1 cellular context compared by ENCODE assay signal in the genomic region with DNA sequence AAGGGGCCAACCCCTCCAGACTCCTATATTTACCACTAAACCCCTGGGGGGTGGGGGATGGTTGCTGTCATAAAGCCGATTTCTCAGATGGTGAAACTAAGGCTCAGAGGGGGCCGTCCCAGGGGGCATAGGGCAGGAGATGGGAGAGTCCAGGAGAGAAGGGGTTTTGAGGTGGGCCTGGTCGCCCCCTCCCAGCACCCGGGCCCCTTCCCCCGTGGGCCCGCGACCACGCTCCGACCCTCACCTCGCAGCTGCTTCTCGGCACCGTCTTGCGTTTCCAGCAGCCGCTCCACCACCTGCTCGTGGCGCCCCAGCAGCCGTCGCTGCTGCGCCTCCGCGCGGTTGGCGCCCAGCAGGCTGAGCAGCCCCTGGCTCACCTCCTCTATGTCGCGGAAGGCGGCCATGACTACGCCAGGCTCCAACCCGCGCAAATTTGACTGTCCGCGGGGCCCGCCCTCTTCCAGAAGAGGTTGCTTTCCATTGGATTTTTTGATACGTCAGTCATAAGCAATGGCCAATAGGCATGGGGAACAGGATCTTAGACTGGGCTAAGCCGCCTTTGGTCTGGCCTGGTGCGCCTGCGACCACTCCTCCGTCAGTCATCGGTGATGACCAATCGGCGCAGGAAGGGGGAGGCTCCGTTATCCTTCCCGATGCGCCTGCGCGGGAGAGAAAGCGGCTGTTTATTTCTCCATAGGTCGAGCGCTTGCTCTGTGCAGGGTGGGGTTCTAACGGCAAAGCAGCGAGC.
A peak's percentile ranks its signal among the peaks of the same experiment; 100 is the strongest.
TF ChIP-seq lines count a peak whose summit lies in the region.

A gene with protein sequence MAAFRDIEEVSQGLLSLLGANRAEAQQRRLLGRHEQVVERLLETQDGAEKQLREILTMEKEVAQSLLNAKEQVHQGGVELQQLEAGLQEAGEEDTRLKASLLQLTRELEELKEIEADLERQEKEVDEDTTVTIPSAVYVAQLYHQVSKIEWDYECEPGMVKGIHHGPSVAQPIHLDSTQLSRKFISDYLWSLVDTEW (minus strand): TSS at position 410 of the 748 bp plus-strand sequence. CDS start 6 bp downstream, at position 404.

TF ChIP-seq in HepG2, 621 proteins besides CTCF, POLR2A, EP300 and RAD21 (continued from another document and continues in another):
- TF ChIP-seq ZNF12 (CRISPR knock-in tag; IDR thresholded peaks at IDR 0.05) (no peak), SETDB1 (CRISPR knock-in tag; IDR thresholded peaks at IDR 0.05; ENCODE audit: borderline replicate concordance) (no peak), ZNF234 (CRISPR knock-in tag; conservative IDR thresholded peaks at IDR 0.05) (no peak), ZNF605 (CRISPR knock-in tag; IDR thresholded peaks at IDR 0.05) (peak; percentile 94), SCMH1 (CRISPR knock-in tag; IDR thresholded peaks at IDR 0.05; ENCODE audit: borderline replicate concordance) (no peak), ZNF484 (CRISPR knock-in tag; IDR thresholded peaks at IDR 0.05; ENCODE audit: borderline replicate concordance, low read depth) (no peak), ZNF552 (CRISPR knock-in tag; IDR thresholded peaks at IDR 0.05; ENCODE audit: borderline replicate concordance) (no peak), ZNF101 (CRISPR knock-in tag; IDR thresholded peaks at IDR 0.05; ENCODE audit: borderline replicate concordance, low read depth) (no peak), ZNF20 (CRISPR knock-in tag; IDR thresholded peaks at IDR 0.05) (no peak), ONECUT2 (CRISPR knock-in tag; IDR thresholded peaks at IDR 0.05) (no peak), JUNB (CRISPR knock-in tag; IDR thresholded peaks at IDR 0.05; ENCODE audit: borderline replicate concordance) (no peak), ZKSCAN8 (CRISPR knock-in tag; IDR thresholded peaks at IDR 0.05; ENCODE audit: borderline replicate concordance) (no peak), ZNF772 (CRISPR knock-in tag; IDR thresholded peaks at IDR 0.05) (peak; percentile 57; the same call in 1 of the 2 replicates), ZNF570 (CRISPR knock-in tag; IDR thresholded peaks at IDR 0.05; ENCODE audit: borderline replicate concordance) (no peak), ZNF7 (CRISPR knock-in tag; IDR thresholded peaks at IDR 0.05) (no peak), ZNF253 (CRISPR knock-in tag; IDR thresholded peaks at IDR 0.05; ENCODE audit: borderline replicate concordance) (no peak), ZNF530 (CRISPR knock-in tag; IDR thresholded peaks at IDR 0.05; ENCODE audit: low read depth) (no peak), FOXP1 (IDR thresholded peaks at IDR 0.05) (no peak), FOXP1 (CRISPR knock-in tag; IDR thresholded peaks at IDR 0.05) (no peak), ZNF431 (CRISPR knock-in tag; IDR thresholded peaks at IDR 0.05; ENCODE audit: borderline replicate concordance, low read depth) (no peak), CEBPG (CRISPR knock-in tag; IDR thresholded peaks at IDR 0.05) (0 out of 2 replicates have a peak, but pooled peaks have one; percentile 6), TOE1 (CRISPR knock-in tag; IDR thresholded peaks at IDR 0.05) (no peak), ZNF652 (CRISPR knock-in tag; IDR thresholded peaks at IDR 0.05; ENCODE audit: borderline replicate concordance, low read depth) (no peak), ZNF292 (CRISPR knock-in tag; IDR thresholded peaks at IDR 0.05; ENCODE audit: borderline replicate concordance, low read depth) (no peak), PTBP1 (IDR thresholded peaks at IDR 0.05; ENCODE audit: low read depth, low read length, poor library complexity, severe bottlenecking) (no peak), ZNF713 (CRISPR knock-in tag; IDR thresholded peaks at IDR 0.05) (no peak), ZFP82 (CRISPR knock-in tag; IDR thresholded peaks at IDR 0.05; ENCODE audit: borderline replicate concordance) (no peak), MED8 (CRISPR knock-in tag; IDR thresholded peaks at IDR 0.05; ENCODE audit: insufficient replicate concordance) (peak; percentile 51), TEAD2 (CRISPR knock-in tag; IDR thresholded peaks at IDR 0.05) (no peak), AHR (CRISPR knock-in tag; IDR thresholded peaks at IDR 0.05) (0 out of 2 replicates have a peak, but pooled peaks have one; percentile 57), SIX1 (CRISPR knock-in tag; IDR thresholded peaks at IDR 0.05; ENCODE audit: borderline replicate concordance) (no peak), SRF (IDR thresholded peaks at IDR 0.05; ENCODE audit: low read depth, low read length) (no peak)
- TF ChIP-seq, protein P1, sequence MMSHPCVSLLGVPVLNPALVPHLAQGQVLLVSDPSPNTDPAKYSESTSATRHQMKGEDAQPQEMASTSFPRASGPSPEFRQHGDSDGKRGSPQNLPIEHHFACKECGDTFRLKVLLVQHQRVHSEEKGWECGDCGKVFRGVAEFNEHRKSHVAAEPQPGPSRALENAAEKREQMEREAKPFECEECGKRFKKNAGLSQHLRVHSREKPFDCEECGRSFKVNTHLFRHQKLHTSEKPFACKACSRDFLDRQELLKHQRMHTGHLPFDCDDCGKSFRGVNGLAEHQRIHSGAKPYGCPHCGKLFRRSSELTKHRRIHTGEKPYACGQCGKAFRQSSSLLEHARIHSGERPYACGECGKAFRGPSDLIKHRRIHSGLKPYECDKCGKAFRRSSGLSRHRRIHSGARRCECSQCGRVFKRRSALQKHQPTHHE (CRISPR knock-in tag; IDR thresholded peaks at IDR 0.05; ENCODE audit: borderline replicate concordance): no peak; the same call in 1 of the 2 replicates
- TF ChIP-seq, protein P2, sequence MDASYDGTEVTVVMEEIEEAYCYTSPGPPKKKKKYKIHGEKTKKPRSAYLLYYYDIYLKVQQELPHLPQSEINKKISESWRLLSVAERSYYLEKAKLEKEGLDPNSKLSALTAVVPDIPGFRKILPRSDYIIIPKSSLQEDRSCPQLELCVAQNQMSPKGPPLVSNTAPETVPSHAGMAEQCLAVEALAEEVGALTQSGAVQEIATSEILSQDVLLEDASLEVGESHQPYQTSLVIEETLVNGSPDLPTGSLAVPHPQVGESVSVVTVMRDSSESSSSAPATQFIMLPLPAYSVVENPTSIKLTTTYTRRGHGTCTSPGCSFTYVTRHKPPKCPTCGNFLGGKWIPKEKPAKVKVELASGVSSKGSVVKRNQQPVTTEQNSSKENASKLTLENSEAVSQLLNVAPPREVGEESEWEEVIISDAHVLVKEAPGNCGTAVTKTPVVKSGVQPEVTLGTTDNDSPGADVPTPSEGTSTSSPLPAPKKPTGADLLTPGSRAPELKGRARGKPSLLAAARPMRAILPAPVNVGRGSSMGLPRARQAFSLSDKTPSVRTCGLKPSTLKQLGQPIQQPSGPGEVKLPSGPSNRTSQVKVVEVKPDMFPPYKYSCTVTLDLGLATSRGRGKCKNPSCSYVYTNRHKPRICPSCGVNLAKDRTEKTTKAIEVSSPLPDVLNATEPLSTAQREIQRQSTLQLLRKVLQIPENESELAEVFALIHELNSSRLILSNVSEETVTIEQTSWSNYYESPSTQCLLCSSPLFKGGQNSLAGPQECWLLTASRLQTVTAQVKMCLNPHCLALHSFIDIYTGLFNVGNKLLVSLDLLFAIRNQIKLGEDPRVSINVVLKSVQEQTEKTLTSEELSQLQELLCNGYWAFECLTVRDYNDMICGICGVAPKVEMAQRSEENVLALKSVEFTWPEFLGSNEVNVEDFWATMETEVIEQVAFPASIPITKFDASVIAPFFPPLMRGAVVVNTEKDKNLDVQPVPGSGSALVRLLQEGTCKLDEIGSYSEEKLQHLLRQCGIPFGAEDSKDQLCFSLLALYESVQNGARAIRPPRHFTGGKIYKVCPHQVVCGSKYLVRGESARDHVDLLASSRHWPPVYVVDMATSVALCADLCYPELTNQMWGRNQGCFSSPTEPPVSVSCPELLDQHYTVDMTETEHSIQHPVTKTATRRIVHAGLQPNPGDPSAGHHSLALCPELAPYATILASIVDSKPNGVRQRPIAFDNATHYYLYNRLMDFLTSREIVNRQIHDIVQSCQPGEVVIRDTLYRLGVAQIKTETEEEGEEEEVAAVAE (CRISPR knock-in tag; IDR thresholded peaks at IDR 0.05; ENCODE audit: borderline replicate concordance): peak; percentile 55; the same call in 1 of the 2 replicates
- TF ChIP-seq, protein P3, sequence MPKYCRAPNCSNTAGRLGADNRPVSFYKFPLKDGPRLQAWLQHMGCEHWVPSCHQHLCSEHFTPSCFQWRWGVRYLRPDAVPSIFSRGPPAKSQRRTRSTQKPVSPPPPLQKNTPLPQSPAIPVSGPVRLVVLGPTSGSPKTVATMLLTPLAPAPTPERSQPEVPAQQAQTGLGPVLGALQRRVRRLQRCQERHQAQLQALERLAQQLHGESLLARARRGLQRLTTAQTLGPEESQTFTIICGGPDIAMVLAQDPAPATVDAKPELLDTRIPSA (CRISPR knock-in tag; IDR thresholded peaks at IDR 0.05; ENCODE audit: borderline replicate concordance): no peak
- TF ChIP-seq, protein P4, sequence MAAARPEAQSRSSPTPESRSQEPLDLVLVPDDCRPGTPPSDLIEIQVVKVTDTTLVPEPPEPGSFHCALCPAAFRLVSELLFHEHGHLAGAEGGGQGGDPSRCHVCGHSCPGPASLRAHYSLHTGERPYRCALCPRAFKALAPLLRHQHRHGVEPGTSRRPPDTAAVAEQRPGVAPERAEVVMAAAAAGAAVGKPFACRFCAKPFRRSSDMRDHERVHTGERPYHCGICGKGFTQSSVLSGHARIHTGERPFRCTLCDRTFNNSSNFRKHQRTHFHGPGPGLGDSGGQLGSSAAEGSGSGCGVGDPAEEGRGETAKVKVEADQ (CRISPR knock-in tag; IDR thresholded peaks at IDR 0.05; ENCODE audit: borderline replicate concordance): no peak; the same call in 1 of the 2 replicates
- TF ChIP-seq, protein P5, sequence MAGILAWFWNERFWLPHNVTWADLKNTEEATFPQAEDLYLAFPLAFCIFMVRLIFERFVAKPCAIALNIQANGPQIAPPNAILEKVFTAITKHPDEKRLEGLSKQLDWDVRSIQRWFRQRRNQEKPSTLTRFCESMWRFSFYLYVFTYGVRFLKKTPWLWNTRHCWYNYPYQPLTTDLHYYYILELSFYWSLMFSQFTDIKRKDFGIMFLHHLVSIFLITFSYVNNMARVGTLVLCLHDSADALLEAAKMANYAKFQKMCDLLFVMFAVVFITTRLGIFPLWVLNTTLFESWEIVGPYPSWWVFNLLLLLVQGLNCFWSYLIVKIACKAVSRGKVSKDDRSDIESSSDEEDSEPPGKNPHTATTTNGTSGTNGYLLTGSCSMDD (CRISPR knock-in tag; IDR thresholded peaks at IDR 0.05): no peak
- TF ChIP-seq, protein P6, sequence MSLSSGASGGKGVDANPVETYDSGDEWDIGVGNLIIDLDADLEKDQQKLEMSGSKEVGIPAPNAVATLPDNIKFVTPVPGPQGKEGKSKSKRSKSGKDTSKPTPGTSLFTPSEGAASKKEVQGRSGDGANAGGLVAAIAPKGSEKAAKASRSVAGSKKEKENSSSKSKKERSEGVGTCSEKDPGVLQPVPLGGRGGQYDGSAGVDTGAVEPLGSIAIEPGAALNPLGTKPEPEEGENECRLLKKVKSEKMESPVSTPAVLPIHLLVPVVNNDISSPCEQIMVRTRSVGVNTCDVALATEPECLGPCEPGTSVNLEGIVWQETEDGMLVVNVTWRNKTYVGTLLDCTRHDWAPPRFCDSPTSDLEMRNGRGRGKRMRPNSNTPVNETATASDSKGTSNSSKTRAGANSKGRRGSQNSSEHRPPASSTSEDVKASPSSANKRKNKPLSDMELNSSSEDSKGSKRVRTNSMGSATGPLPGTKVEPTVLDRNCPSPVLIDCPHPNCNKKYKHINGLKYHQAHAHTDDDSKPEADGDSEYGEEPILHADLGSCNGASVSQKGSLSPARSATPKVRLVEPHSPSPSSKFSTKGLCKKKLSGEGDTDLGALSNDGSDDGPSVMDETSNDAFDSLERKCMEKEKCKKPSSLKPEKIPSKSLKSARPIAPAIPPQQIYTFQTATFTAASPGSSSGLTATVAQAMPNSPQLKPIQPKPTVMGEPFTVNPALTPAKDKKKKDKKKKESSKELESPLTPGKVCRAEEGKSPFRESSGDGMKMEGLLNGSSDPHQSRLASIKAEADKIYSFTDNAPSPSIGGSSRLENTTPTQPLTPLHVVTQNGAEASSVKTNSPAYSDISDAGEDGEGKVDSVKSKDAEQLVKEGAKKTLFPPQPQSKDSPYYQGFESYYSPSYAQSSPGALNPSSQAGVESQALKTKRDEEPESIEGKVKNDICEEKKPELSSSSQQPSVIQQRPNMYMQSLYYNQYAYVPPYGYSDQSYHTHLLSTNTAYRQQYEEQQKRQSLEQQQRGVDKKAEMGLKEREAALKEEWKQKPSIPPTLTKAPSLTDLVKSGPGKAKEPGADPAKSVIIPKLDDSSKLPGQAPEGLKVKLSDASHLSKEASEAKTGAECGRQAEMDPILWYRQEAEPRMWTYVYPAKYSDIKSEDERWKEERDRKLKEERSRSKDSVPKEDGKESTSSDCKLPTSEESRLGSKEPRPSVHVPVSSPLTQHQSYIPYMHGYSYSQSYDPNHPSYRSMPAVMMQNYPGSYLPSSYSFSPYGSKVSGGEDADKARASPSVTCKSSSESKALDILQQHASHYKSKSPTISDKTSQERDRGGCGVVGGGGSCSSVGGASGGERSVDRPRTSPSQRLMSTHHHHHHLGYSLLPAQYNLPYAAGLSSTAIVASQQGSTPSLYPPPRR (CRISPR knock-in tag; IDR thresholded peaks at IDR 0.05; ENCODE audit: borderline replicate concordance): no peak
- TF ChIP-seq, protein P7, sequence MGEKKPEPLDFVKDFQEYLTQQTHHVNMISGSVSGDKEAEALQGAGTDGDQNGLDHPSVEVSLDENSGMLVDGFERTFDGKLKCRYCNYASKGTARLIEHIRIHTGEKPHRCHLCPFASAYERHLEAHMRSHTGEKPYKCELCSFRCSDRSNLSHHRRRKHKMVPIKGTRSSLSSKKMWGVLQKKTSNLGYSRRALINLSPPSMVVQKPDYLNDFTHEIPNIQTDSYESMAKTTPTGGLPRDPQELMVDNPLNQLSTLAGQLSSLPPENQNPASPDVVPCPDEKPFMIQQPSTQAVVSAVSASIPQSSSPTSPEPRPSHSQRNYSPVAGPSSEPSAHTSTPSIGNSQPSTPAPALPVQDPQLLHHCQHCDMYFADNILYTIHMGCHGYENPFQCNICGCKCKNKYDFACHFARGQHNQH (CRISPR knock-in tag; IDR thresholded peaks at IDR 0.05): peak; percentile 38; the same call in 1 of the 2 replicates
- TF ChIP-seq, protein P8, sequence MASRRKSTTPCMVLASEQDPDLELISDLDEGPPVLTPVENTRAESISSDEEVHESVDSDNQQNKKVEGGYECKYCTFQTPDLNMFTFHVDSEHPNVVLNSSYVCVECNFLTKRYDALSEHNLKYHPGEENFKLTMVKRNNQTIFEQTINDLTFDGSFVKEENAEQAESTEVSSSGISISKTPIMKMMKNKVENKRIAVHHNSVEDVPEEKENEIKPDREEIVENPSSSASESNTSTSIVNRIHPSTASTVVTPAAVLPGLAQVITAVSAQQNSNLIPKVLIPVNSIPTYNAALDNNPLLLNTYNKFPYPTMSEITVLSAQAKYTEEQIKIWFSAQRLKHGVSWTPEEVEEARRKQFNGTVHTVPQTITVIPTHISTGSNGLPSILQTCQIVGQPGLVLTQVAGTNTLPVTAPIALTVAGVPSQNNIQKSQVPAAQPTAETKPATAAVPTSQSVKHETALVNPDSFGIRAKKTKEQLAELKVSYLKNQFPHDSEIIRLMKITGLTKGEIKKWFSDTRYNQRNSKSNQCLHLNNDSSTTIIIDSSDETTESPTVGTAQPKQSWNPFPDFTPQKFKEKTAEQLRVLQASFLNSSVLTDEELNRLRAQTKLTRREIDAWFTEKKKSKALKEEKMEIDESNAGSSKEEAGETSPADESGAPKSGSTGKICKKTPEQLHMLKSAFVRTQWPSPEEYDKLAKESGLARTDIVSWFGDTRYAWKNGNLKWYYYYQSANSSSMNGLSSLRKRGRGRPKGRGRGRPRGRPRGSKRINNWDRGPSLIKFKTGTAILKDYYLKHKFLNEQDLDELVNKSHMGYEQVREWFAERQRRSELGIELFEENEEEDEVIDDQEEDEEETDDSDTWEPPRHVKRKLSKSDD (CRISPR knock-in tag; IDR thresholded peaks at IDR 0.05; ENCODE audit: low read depth): no peak
